In genomic region chr5:168878121-168878520, GRCh38 we compare ENCODE assay signal across 16 cellular contexts.
"Had no signal": no experiment of that assay in that cellular context is flagged by ENCODE, and none has a peak within 500 bp of the region (broad histone marks: within the 10 kb centered on the region; RNA-seq: fewer than 3 reads in every experiment).

No MANE protein-coding gene starts in this region.

- H3K27ac ChIP-seq: colonic mucosa, gastroesophageal sphincter, left ventricle myocardium inferior, tibial artery, vagina had no signal

- ATAC-seq: activated T-helper 17 cell treated with anti-CD3 and anti-CD28 coated beads, Interleukin-2, amount 50 U/mL, for 72 hours; gastroesophageal sphincter had no signal

- H3K4me1 Mint-ChIP-seq: activated naive CD4-positive, alpha-beta T cell treated with anti-CD3 and anti-CD28 coated beads, Interleukin-2, amount 10 ng/mL, durations not matched to agents 7 days and 5 days had no signal

- H3K36me3 ChIP-seq: colonic mucosa, left ventricle myocardium inferior, tibial artery, vagina had no signal

- H3K27ac Mint-ChIP-seq: activated CD4-positive, alpha-beta T cell treated with anti-CD3 and anti-CD28 coated beads, Interleukin-2, amount 10 ng/mL, durations not matched to agents 7 days and 5 days; activated naive CD4-positive, alpha-beta T cell treated with anti-CD3 and anti-CD28 coated beads, Interleukin-2, amount 10 ng/mL, durations not matched to agents 7 days and 5 days; activated T-helper 17 cell treated with anti-CD3 and anti-CD28 coated beads, Interleukin-2, amount 50 U/mL, for 72 hours; memory B cell had no signal

- H3K4me3 ChIP-seq: colonic mucosa, gastroesophageal sphincter, left ventricle myocardium inferior, tibial artery, vagina had no signal

- H3K36me3 Mint-ChIP-seq: activated naive CD4-positive, alpha-beta T cell treated with anti-CD3 and anti-CD28 coated beads, Interleukin-2, amount 10 ng/mL, durations not matched to agents 7 days and 5 days; memory B cell had no signal

- H3K4me1 ChIP-seq: colonic mucosa, gastroesophageal sphincter, vagina had no signal

- H3K9me3 Mint-ChIP-seq: activated CD4-positive, alpha-beta T cell treated with anti-CD3 and anti-CD28 coated beads, Interleukin-2, amount 10 ng/mL, durations not matched to agents 7 days and 5 days; activated naive CD4-positive, alpha-beta T cell treated with anti-CD3 and anti-CD28 coated beads, Interleukin-2, amount 10 ng/mL, durations not matched to agents 7 days and 5 days; activated T-helper 17 cell treated with anti-CD3 and anti-CD28 coated beads, Interleukin-2, amount 50 U/mL, for 72 hours; neural crest cell had no signal

- H3K4me3 Mint-ChIP-seq: activated CD4-positive, alpha-beta T cell treated with anti-CD3 and anti-CD28 coated beads, Interleukin-2, amount 10 ng/mL, durations not matched to agents 7 days and 5 days; activated naive CD4-positive, alpha-beta T cell treated with anti-CD3 and anti-CD28 coated beads, Interleukin-2, amount 10 ng/mL, durations not matched to agents 7 days and 5 days; activated T-helper 17 cell treated with anti-CD3 and anti-CD28 coated beads, Interleukin-2, amount 50 U/mL, for 72 hours; memory B cell; neural crest cell had no signal

- H3K9me3 ChIP-seq: colonic mucosa, gastroesophageal sphincter, left ventricle myocardium inferior, tibial artery, vagina had no signal

- DNase-seq: activated CD4-positive, alpha-beta T cell treated with anti-CD3 and anti-CD28 coated beads, Interleukin-2, amount 10 ng/mL, durations not matched to agents 7 days and 5 days; activated CD4-positive, CD25-positive, alpha-beta regulatory T cell; activated naive CD4-positive, alpha-beta T cell treated with anti-CD3 and anti-CD28 coated beads, Interleukin-2, amount 10 ng/mL, durations not matched to agents 7 days and 5 days; activated T-cell treated with anti-CD3 and anti-CD28 coated beads for 4 hours; caudate nucleus; colonic mucosa; kidney; left ventricle myocardium inferior; posterior cingulate gyrus; small intestine; tibial artery had no signal

- H3K27me3 ChIP-seq: colonic mucosa, gastroesophageal sphincter, tibial artery, vagina had no signal
